Comparison of ENCODE assay signal across 22 cellular contexts in the genomic region with DNA sequence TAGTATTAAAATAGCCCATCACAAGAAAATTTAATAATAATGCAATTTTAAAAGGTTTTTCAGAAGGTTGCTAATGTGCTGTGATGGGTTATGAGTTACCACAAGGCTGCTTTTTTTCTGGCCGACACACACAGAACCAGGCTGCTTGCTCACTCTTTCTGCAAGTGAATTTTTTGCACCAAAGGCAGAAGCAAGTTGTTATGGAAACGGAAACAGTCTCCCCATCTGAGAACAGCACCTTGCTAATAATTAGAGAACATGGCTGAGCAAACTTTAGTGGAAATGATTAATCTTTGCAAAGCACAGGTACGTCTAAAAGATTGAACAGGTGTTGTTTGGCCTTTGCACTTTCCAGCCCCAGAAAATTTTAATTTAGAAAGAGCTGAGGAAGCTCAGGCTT. TPM values are rescaled to one million over a fixed set of nuclear protein-coding genes. Genes with fewer than 3 reads are reported as not detected.
"Had no signal": no experiment of that assay in that cellular context is flagged by ENCODE, and none has a peak within 500 bp of the region (broad histone marks: within the 10 kb centered on the region; RNA-seq: fewer than 3 reads in every experiment).

No MANE protein-coding gene starts in this region.

- H3K27me3 ChIP-seq: SJSA1 had no signal

- H3K9me3 ChIP-seq: SJSA1 had no signal

- H3K27ac ChIP-seq: SJSA1, SK-N-MC had no signal

- H3K36me3 ChIP-seq: SJSA1 had no signal

- H3K4me3 ChIP-seq: SJSA1, SK-N-MC had no signal

- FAIRE-seq: RCC 7860 had no signal

- DNase-seq: KBM-7, MV-4-11, NCI-H1048, NCI-H1105, NCI-H1436 treated with DMSO at 0.1 percent for 48 hours, NCI-H187, NCI-H2029, NCI-H2081 treated with DMSO at 0.1 percent for 48 hours, NCI-H2171, NCI-H226, NCI-H446, NCI-H510A, NCI-H524 treated with DMSO at 0.1 percent for 48 hours, NCI-H69, NCI-H774, Right ventricle myocardium superior, RPMI8226, SIG-M5 had no signal

- H3K4me1 ChIP-seq: SJSA1 had no signal

RNA-seq across cellular contexts. Expression of a gene that starts 51.0 kb away (rescaled TPM):
- total RNA-seq: HT-29, SJSA1 had no signal
